Comparison of ENCODE assay signal across 22 cellular contexts in the genomic region with DNA sequence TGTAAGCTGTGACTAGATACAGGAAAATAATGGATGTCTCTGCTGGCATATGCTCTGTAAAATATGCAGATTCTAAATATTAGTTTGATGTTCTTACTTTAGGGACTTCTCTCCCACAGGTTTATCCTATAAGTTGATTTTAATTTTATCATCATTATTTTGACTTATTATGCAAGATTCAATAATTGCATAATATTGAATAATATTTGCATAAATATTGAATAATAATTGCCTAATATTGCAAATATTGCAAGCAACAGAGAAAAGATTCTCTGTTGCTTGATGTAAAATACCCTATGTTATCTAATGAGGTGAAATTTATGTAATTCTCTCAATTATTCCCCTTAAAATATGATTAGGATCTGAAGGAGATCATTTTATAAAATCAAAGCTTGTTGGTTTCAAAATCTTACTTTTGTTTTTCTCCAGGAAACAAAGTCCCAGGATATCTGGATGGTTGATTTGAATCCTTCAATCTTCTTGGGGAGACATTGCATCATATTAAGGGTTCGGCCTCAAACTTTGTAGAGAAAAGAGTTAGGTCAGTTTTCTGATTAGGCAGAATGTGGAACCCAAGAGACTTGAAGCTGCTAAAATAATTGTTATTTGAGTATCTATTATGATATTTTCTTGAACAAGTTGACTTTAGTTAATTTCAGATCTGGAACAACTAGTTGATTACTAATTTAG.
DNase-seq lines count a peak whose midpoint lies in the region; ATAC-seq, FAIRE-seq and TF ChIP-seq lines count a peak whose summit lies in the region.
"Had no signal": no experiment of that assay in that cellular context is flagged by ENCODE, and none has a peak within 500 bp of the region (broad histone marks: within the 10 kb centered on the region; RNA-seq: fewer than 3 reads in every experiment).

No MANE protein-coding gene starts in this region.

- no peak for ATAC-seq in WTC11
- ATAC-seq in GM21529 (IDR thresholded peaks at IDR 0.05; ENCODE audit: unreplicated experiment), result no peak
- ATAC-seq: A549; CD8-positive, alpha-beta T cell had no signal

- H3K18ac ChIP-seq in H1 (ENCODE audit: extremely low read depth, low read length), result no peak overlapping the region

- no peak for TF ChIP-seq RAD21 in H1 (IDR thresholded peaks at IDR 0.05 in 1 of 2, conservative IDR thresholded peaks at IDR 0.05 in 1 of 2; ENCODE audit: low read depth in 2 of 2, low read length in 2 of 2)

- H3F3A ChIP-seq in neural progenitor cell (ENCODE audit: low read depth), result no peaks in the 10 kb centered on the region

- H3K27ac ChIP-seq in H1 (ENCODE audit: low read depth, low read length), result no peak overlapping the region
- no peak overlapping the region for H3K27ac ChIP-seq in neural progenitor cell
- H3K27ac ChIP-seq: 22Rv1; A549; BLaER1 treated with 17β-estradiol and CSF1 and Interleukin-3, amounts not matched to agents 10 nM and 100 nM; C4-2B had no signal

- no peak overlapping the region for H3K27ac Mint-ChIP-seq in WTC11
- H3K27ac Mint-ChIP-seq in neural progenitor cell, result no peak overlapping the region
- H3K27ac Mint-ChIP-seq: B cell; CD4-positive, alpha-beta T cell; CD8-positive, alpha-beta T cell had no signal

- 96% methylated on average over 1 of the region's 1 CpG; no CpG with 5 or more reads in 1 of the 2 experiments for WGBS in H1 (ENCODE audit: extremely low coverage in 1 of 2, insufficient coverage in 1 of 2, insufficient read length in 1 of 2, insufficient replicate concordance in 2 of 2, low coverage in 1 of 2, low lambda C conversion rate in 2 of 2, missing lambda C conversion rate in 1 of 2), 2 experiments

- H3K4ac ChIP-seq in H1 (replicated peaks; ENCODE audit: insufficient read length, low read depth, low read length), result no peak overlapping the region

- DNase-seq in WTC11 (ENCODE audit: low spot score) (no peak), H1 (ENCODE audit: low read depth in 1 of 2, low spot score in 2 of 2) (no peak), neural progenitor cell (ENCODE audit: low spot score) (no peak), OCI-M1 (lab: John Stamatoyannopoulos, UW) (no peak), T-helper 9 cell (no peak)
- DNase-seq: AML-193; Caco-2; Calu3; CD4-positive, alpha-beta T cell; CD8-positive, alpha-beta T cell; DMS79 treated with DMSO at 0.1 percent for 48 hours; GF-D8 had no signal

- POLR2A ChIA-PET in WTC11 (lab: Charles Lee), result interaction anchor here (0.6 kb wide), 1 partner anchor 116 kb away, joined by 3 read pairs; no protein-coding TSS in a partner anchor
- POLR2A ChIA-PET in H1 (lab: Charles Lee; ENCODE audit: partially characterized antibody), result no interaction called here

- H2BK20ac ChIP-seq in H1 (ENCODE audit: low read length), result no peak overlapping the region

- H3K36me3 Mint-ChIP-seq in WTC11 (no peaks in the 10 kb centered on the region), neural progenitor cell (no peaks in the 10 kb centered on the region)
- H3K36me3 Mint-ChIP-seq: CD8-positive, alpha-beta T cell had no signal

- H3K36me3 ChIP-seq in H1 (ENCODE audit: control insufficient read depth in 2 of 4, insufficient read depth in 4 of 4, low read length in 3 of 4) (no peaks in the 10 kb centered on the region), neural progenitor cell (no peaks in the 10 kb centered on the region)
- H3K36me3 ChIP-seq: BLaER1 treated with 17β-estradiol and CSF1 and Interleukin-3, amounts not matched to agents 10 nM and 100 nM had no signal

- no peak overlapping the region for H3K56ac ChIP-seq in H1 (replicated peaks; ENCODE audit: insufficient read length, low read depth, low read length)

- H2BK5ac ChIP-seq in H1 (ENCODE audit: low read depth, low read length), result no peak overlapping the region

- H3K27me3 ChIP-seq in H1 (replicated peaks in 1 of 4; ENCODE audit: control insufficient read depth in 3 of 4, extremely low read depth in 1 of 4, insufficient read depth in 3 of 4, low read length in 3 of 4) (no peaks in the 10 kb centered on the region), neural progenitor cell (no peaks in the 10 kb centered on the region)
- H3K27me3 ChIP-seq: BLaER1 treated with 17β-estradiol and CSF1 and Interleukin-3, amounts not matched to agents 10 nM and 100 nM had no signal

- no peak for TF ChIP-seq CTCF in WTC11 (IDR thresholded peaks at IDR 0.05)
- TF ChIP-seq CTCF in H1 (IDR thresholded peaks at IDR 0.05; ENCODE audit: control extremely low read depth in 1 of 3, insufficient read depth in 1 of 3, low read depth in 1 of 3, low read length in 3 of 3), result no peak
- no peak for TF ChIP-seq CTCF in neural progenitor cell (IDR thresholded peaks at IDR 0.05)

- H3K9ac ChIP-seq in H1 (replicated peaks in 1 of 4; ENCODE audit: extremely low read depth in 1 of 4, low read depth in 3 of 4, low read length in 3 of 4), result no peak overlapping the region
- no peak overlapping the region for H3K9ac ChIP-seq in neural progenitor cell
- H3K9ac ChIP-seq: BLaER1 treated with 17β-estradiol and CSF1 and Interleukin-3, amounts not matched to agents 10 nM and 100 nM had no signal

- no peaks in the 10 kb centered on the region for H4K20me1 ChIP-seq in H1 (replicated peaks in 1 of 2; ENCODE audit: control insufficient read depth in 1 of 2, insufficient read depth in 2 of 2, low read length in 2 of 2)
- no peaks in the 10 kb centered on the region for H4K20me1 ChIP-seq in neural progenitor cell (ENCODE audit: low read depth)
- H4K20me1 ChIP-seq: BLaER1 treated with 17β-estradiol and CSF1 and Interleukin-3, amounts not matched to agents 10 nM and 100 nM had no signal

- CTCF ChIA-PET in WTC11 (lab: Charles Lee) (no interaction called here), H1 (lab: Charles Lee; ENCODE audit: partially characterized antibody) (no interaction called here)

- H3K9me3 ChIP-seq in H1 (ENCODE audit: insufficient read depth in 2 of 2, low read depth in 1 of 2, low read length in 1 of 2) (no peaks in the 10 kb centered on the region), neural progenitor cell (ENCODE audit: low read depth) (no peaks in the 10 kb centered on the region)
- H3K9me3 ChIP-seq: A549; BLaER1 treated with 17β-estradiol and CSF1 and Interleukin-3, amounts not matched to agents 10 nM and 100 nM; Caco-2 had no signal

- H3K23me2 ChIP-seq in H1 (ENCODE audit: low read depth, low read length), result no peaks in the 10 kb centered on the region

- H3K27me3 Mint-ChIP-seq in WTC11 (ENCODE audit: low read depth) (no peaks in the 10 kb centered on the region), neural progenitor cell (ENCODE audit: insufficient read depth, low read depth) (no peaks in the 10 kb centered on the region)
- H3K27me3 Mint-ChIP-seq: CD4-positive, alpha-beta T cell had no signal

- H3K79me1 ChIP-seq in H1 (ENCODE audit: low read depth, low read length), result no peaks in the 10 kb centered on the region

- H3K4me3 Mint-ChIP-seq in WTC11 (no peak overlapping the region), neural progenitor cell (no peak overlapping the region)
- H3K4me3 Mint-ChIP-seq: B cell; CD4-positive, alpha-beta T cell; CD8-positive, alpha-beta T cell had no signal

- H3K4me2 ChIP-seq in H1 (ENCODE audit: insufficient read depth in 1 of 2, low read depth in 2 of 2, low read length in 2 of 2) (no peak overlapping the region), neural progenitor cell (peak overlapping the region; percentile 19)
- H3K4me2 ChIP-seq: A549; BLaER1 treated with 17β-estradiol and CSF1 and Interleukin-3, amounts not matched to agents 10 nM and 100 nM had no signal

- peaks cover 3% of the 10 kb centered on the region; the same call in 1 of the 2 replicates for H3K9me3 Mint-ChIP-seq in WTC11
- no peaks in the 10 kb centered on the region for H3K9me3 Mint-ChIP-seq in neural progenitor cell
- H3K9me3 Mint-ChIP-seq: CD4-positive, alpha-beta T cell; CD8-positive, alpha-beta T cell had no signal

- no peak overlapping the region for H2AK5ac ChIP-seq in H1 (ENCODE audit: low read depth, low read length)

- no peak overlapping the region for H2BK120ac ChIP-seq in H1 (replicated peaks; ENCODE audit: low read depth, low read length)

- no peaks in the 10 kb centered on the region for H3K79me2 ChIP-seq in H1 (ENCODE audit: control insufficient read depth in 1 of 2, insufficient read depth in 2 of 2, low read length in 2 of 2)
- H3K79me2 ChIP-seq in neural progenitor cell (ENCODE audit: low read depth), result no peaks in the 10 kb centered on the region

- no peak overlapping the region for H3K14ac ChIP-seq in H1 (ENCODE audit: insufficient read length)

- no peak overlapping the region for H2BK15ac ChIP-seq in H1 (ENCODE audit: low read length)

- no peak overlapping the region for H3K4me3 ChIP-seq in H1 (ENCODE audit: extremely low read depth in 1 of 4, insufficient read depth in 2 of 4, low read depth in 3 of 4, low read length in 4 of 4)
- no peak overlapping the region for H3K4me3 ChIP-seq in neural progenitor cell
- H3K4me3 ChIP-seq: A549; BLaER1 treated with 17β-estradiol and CSF1 and Interleukin-3, amounts not matched to agents 10 nM and 100 nM had no signal

- H3K4me1 ChIP-seq in H1 (replicated peaks in 1 of 4; ENCODE audit: control insufficient read depth in 3 of 4, insufficient read depth in 4 of 4, low read length in 3 of 4), result no peaks in the 10 kb centered on the region; a peak in 1 of 7 replicates
- H3K4me1 ChIP-seq in neural progenitor cell, result peaks cover 16% of the 10 kb centered on the region
- H3K4me1 ChIP-seq: A549; BLaER1 treated with 17β-estradiol and CSF1 and Interleukin-3, amounts not matched to agents 10 nM and 100 nM; Caco-2 had no signal

- H4K91ac ChIP-seq in H1 (replicated peaks; ENCODE audit: insufficient read length, low read length), result no peak overlapping the region

- no peak overlapping the region for H2BK12ac ChIP-seq in H1 (ENCODE audit: low read depth, low read length)

- TF ChIP-seq POLR2A in H1 (IDR thresholded peaks at IDR 0.05; ENCODE audit: control extremely low read depth in 1 of 2, low read depth in 2 of 2, low read length in 2 of 2), result no peak

- no peak for TF ChIP-seq EP300 in H1 (IDR thresholded peaks at IDR 0.05; ENCODE audit: borderline replicate concordance in 1 of 2, low read depth in 2 of 2, low read length in 2 of 2)

- no peak overlapping the region for H4K8ac ChIP-seq in H1 (ENCODE audit: extremely low read depth, insufficient read depth, low read length)

- H3K4me1 Mint-ChIP-seq in WTC11 (peaks cover 5% of the 10 kb centered on the region; the same call in 1 of the 2 replicates), neural progenitor cell (peaks cover 4% of the 10 kb centered on the region)
- H3K4me1 Mint-ChIP-seq: B cell had no signal

- H2AFZ ChIP-seq in H1 (ENCODE audit: low read length), result no peak overlapping the region
- H2AFZ ChIP-seq in neural progenitor cell (replicated peaks), result no peak overlapping the region

- no peak overlapping the region for H3K23ac ChIP-seq in H1 (ENCODE audit: insufficient read length)

- no peak for FAIRE-seq in H1 (lab: Jason Lieb, UNC)
- FAIRE-seq: A549, D721Med, G401.6, GM12891, GM19239 had no signal

- no peak overlapping the region for H4K5ac ChIP-seq in H1 (ENCODE audit: insufficient read length, low read depth, low read length)

TF ChIP-seq in H1, 55 proteins besides CTCF, POLR2A, EP300 and RAD21:
- TF ChIP-seq CEBPB (IDR thresholded peaks at IDR 0.05; ENCODE audit: low read depth, low read length) (peak; percentile 3; the same call in 1 of the 2 replicates), SP2 (IDR thresholded peaks at IDR 0.05; ENCODE audit: low read length) (no peak)
